24 cellular contexts compared by ENCODE assay signal in the genomic region with DNA sequence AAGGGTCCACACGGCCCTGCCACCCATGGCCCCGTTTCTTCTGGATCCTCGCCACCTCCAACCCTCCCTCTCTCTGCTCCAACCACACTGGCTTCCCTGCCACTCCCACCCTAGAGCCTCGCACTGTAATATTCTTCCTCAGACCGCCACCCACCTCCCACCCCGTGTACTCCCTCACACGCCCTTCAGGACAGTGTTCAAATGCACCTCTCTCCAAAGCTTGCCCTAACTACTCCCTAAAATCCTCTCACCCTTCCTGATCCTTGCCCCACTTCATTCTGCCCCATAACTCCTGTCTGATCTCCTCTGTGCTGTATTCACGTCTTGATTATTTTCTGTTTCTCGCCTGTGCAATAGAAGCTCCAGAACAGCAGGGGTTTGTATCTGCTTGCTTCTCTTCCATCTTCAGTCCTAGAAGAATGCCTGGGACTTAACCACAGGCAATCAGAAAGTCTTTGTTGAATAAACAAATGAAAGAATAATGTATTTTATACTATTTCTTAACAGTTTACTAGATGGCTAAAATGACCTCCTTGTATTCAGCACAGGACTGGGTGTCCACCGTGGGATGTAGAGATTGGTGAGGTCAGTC. TPM values are rescaled to one million over a fixed set of nuclear protein-coding genes. Genes with fewer than 3 reads are reported as not detected.
DNase-seq lines count a peak whose midpoint lies in the region; ATAC-seq and TF ChIP-seq lines count a peak whose summit lies in the region.
"Had no signal": no experiment of that assay in that cellular context is flagged by ENCODE, and none has a peak within 500 bp of the region (broad histone marks: within the 10 kb centered on the region; RNA-seq: fewer than 3 reads in every experiment).

No MANE protein-coding gene starts in this region.

- no peak overlapping the region; the same call in 1 of the 2 replicates for H3K4ac ChIP-seq in IMR-90 (ENCODE audit: low read depth, low read length)

- H3K27ac Mint-ChIP-seq in brain: peak overlapping the region in 3 of 5 experiments; percentile 47 to 92 (median 87)
- no peak overlapping the region for H3K27ac Mint-ChIP-seq in activated CD4-positive, alpha-beta memory T cell treated with anti-CD3 and anti-CD28 coated beads for 36 hours
- H3K27ac Mint-ChIP-seq: activated CD4-positive, alpha-beta T cell treated with anti-CD3 and anti-CD28 coated beads, Interleukin-2, amount 10 ng/mL, durations not matched to agents 24 days and 14 days; activated naive CD4-positive, alpha-beta T cell treated with anti-CD3 and anti-CD28 coated beads, Interleukin-2, amount 10 ng/mL, durations not matched to agents 7 days and 5 days; activated T-cell treated with anti-CD3 and anti-CD28 coated beads, Interleukin-2, amount 50 U/mL, for 72 hours; CD4-positive, alpha-beta T cell; endodermal cell; memory B cell had no signal

- no peak for TF ChIP-seq CTCF in IMR-90 (conservative IDR thresholded peaks at IDR 0.05; ENCODE audit: low read depth, low read length)
- TF ChIP-seq CTCF in brain (conservative IDR thresholded peaks at IDR 0.05): no peak
- no peak for TF ChIP-seq CTCF in fibroblast of pulmonary artery (IDR thresholded peaks at IDR 0.05; ENCODE audit: low read length, missing control alignments)
- no peak for TF ChIP-seq CTCF in PC-9 (conservative IDR thresholded peaks at IDR 0.05)

- peak overlapping the region; percentile 45 for H2BK5ac ChIP-seq in IMR-90 (ENCODE audit: low read depth, low read length, poor library complexity, severe bottlenecking)

- BruUV-seq in IMR-90 (replicated peaks; lab: Mats Ljungman, UMichigan) (no TSS peak), PC-9 (replicated peaks; lab: Mats Ljungman, UMichigan) (no TSS peak)

- H3K36me3 Mint-ChIP-seq in brain: no peaks in the 10 kb centered on the region
- no peaks in the 10 kb centered on the region for H3K36me3 Mint-ChIP-seq in activated CD4-positive, alpha-beta memory T cell treated with anti-CD3 and anti-CD28 coated beads for 36 hours
- H3K36me3 Mint-ChIP-seq: activated naive CD4-positive, alpha-beta T cell treated with anti-CD3 and anti-CD28 coated beads, Interleukin-2, amount 10 ng/mL, durations not matched to agents 7 days and 5 days; memory B cell; naive B cell had no signal

- H3K4me1 Mint-ChIP-seq in brain: peaks cover 76% of the 10 kb centered on the region
- no peaks in the 10 kb centered on the region for H3K4me1 Mint-ChIP-seq in activated CD4-positive, alpha-beta memory T cell treated with anti-CD3 and anti-CD28 coated beads for 36 hours (ENCODE audit: low read depth)
- H3K4me1 Mint-ChIP-seq: activated CD4-positive, alpha-beta T cell treated with anti-CD3 and anti-CD28 coated beads, Interleukin-2, amount 10 ng/mL, durations not matched to agents 24 days and 14 days; activated naive CD4-positive, alpha-beta T cell treated with anti-CD3 and anti-CD28 coated beads, Interleukin-2, amount 10 ng/mL, durations not matched to agents 7 days and 5 days had no signal

- dilution Hi-C loops in IMR-90 (cut with HindIII; ENCODE audit: low sequenced_read_pairs, unreplicated experiment): no loop called here

- POLR2A ChIA-PET in IMR-90 (lab: Charles Lee; ENCODE audit: unreplicated experiment): no interaction called here
- POLR2A ChIA-PET in PC-9 (lab: Charles Lee; ENCODE audit: unreplicated experiment): no interaction called here
- POLR2A ChIA-PET in activated CD4-positive, alpha-beta memory T cell treated with anti-CD3 and anti-CD28 coated beads for 36 hours (lab: Charles Lee): no interaction called here

- peaks cover 9% of the 10 kb centered on the region for H3K4me1 ChIP-seq in IMR-90 (ENCODE audit: control insufficient read depth, insufficient read depth, low read length)
- H3K4me1 ChIP-seq in PC-9 (replicated peaks; ENCODE audit: insufficient read depth): no peaks in the 10 kb centered on the region
- H3K4me1 ChIP-seq: psoas muscle had no signal

- H3K4me3 Mint-ChIP-seq in brain: peak overlapping the region in 1 of 5 experiments; percentile 2
- H3K4me3 Mint-ChIP-seq in activated CD4-positive, alpha-beta memory T cell treated with anti-CD3 and anti-CD28 coated beads for 36 hours: no peak overlapping the region
- H3K4me3 Mint-ChIP-seq: activated CD4-positive, alpha-beta T cell treated with anti-CD3 and anti-CD28 coated beads, Interleukin-2, amount 10 ng/mL, durations not matched to agents 24 days and 14 days; activated naive CD4-positive, alpha-beta T cell treated with anti-CD3 and anti-CD28 coated beads, Interleukin-2, amount 10 ng/mL, durations not matched to agents 7 days and 5 days; activated T-cell treated with anti-CD3 and anti-CD28 coated beads, Interleukin-2, amount 50 U/mL, for 72 hours; CD4-positive, alpha-beta T cell; endodermal cell; memory B cell; naive B cell had no signal

- H3K27ac ChIP-seq in IMR-90 (ENCODE audit: insufficient read depth, low read length) (no peak overlapping the region), temporal lobe (ENCODE audit: low read depth, low read length) (peak overlapping the region; percentile 31), PC-9 (no peak overlapping the region)
- H3K27ac ChIP-seq: psoas muscle, WERI-Rb-1 had no signal

- H4K91ac ChIP-seq in IMR-90 (ENCODE audit: insufficient read depth, low read depth, low read length): no peak overlapping the region; the same call in 1 of the 2 replicates

- no peak overlapping the region for H3K56ac ChIP-seq in IMR-90 (ENCODE audit: extremely low read depth, insufficient read depth, low read length)

- peak overlapping the region; percentile 23; the same call in 1 of the 2 replicates for H2AK5ac ChIP-seq in IMR-90 (ENCODE audit: low read depth, low read length)

- 0 out of 2 replicates have a peak overlapping the region, but pooled peaks have one; percentile 73 for H3K14ac ChIP-seq in IMR-90 (replicated peaks; ENCODE audit: low read depth, low read length)

- H3F3A ChIP-seq in PC-9 (ENCODE audit: insufficient read depth, low read depth): no peaks in the 10 kb centered on the region

- peaks cover 7% of the 10 kb centered on the region; the same call in 1 of the 2 replicates for H3K9me1 ChIP-seq in IMR-90 (ENCODE audit: insufficient read depth, low read length)

- H3K4me3 ChIP-seq in IMR-90 (ENCODE audit: insufficient read depth, low read depth, low read length) (no peak overlapping the region), fibroblast of pulmonary artery (replicated peaks; ENCODE audit: low read depth, low read length) (peak overlapping the region; percentile 28), PC-9 (no peak overlapping the region)
- H3K4me3 ChIP-seq: psoas muscle, skin epidermis had no signal

- H2BK20ac ChIP-seq in IMR-90 (ENCODE audit: low read depth, low read length): no peak overlapping the region

- intact Hi-C loops in IMR-90 (cut with micrococcal nuclease) (no loop called here), PC-9 (cut with micrococcal nuclease; ENCODE audit: unreplicated experiment) (no loop called here)
- intact Hi-C loops in activated CD4-positive, alpha-beta memory T cell treated with anti-CD3 and anti-CD28 coated beads for 36 hours (cut with micrococcal nuclease): no loop called here

- H4K20me1 ChIP-seq in IMR-90 (ENCODE audit: insufficient read depth, low read length): peaks cover 33% of the 10 kb centered on the region; the same call in 1 of the 2 replicates
- no peaks in the 10 kb centered on the region for H4K20me1 ChIP-seq in PC-9 (ENCODE audit: insufficient read depth)

- 0 out of 2 replicates have a peak overlapping the region, but pooled peaks have one; percentile 19 for H2BK120ac ChIP-seq in IMR-90 (ENCODE audit: low read depth, low read length)

- H4K8ac ChIP-seq in IMR-90 (ENCODE audit: low read depth in 2 of 2, low read length in 2 of 2): no peak overlapping the region

- TF ChIP-seq POLR2A in IMR-90 (IDR thresholded peaks at IDR 0.05; ENCODE audit: low read depth, low read length): no peak

- in situ Hi-C loops in IMR-90 (cut with MboI; ENCODE audit: low sequenced_read_pairs): no loop called here

- DNase-seq in IMR-90 (no peak), fibroblast of pulmonary artery (ENCODE audit: low read depth) (no peak), PC-9 (no peak), OCI-M1 (lab: John Stamatoyannopoulos, UW) (no peak)
- DNase-seq in activated CD4-positive, alpha-beta memory T cell treated with anti-CD3 and anti-CD28 coated beads for 36 hours: no peak
- DNase-seq: activated CD4-positive, alpha-beta T cell treated with anti-CD3 and anti-CD28 coated beads, Interleukin-2, amount 10 ng/mL, durations not matched to agents 24 days and 14 days; activated naive CD4-positive, alpha-beta T cell treated with anti-CD3 and anti-CD28 coated beads, Interleukin-2, amount 10 ng/mL, durations not matched to agents 7 days and 5 days; activated T-cell treated with anti-CD3 and anti-CD28 coated beads, Interleukin-2, amount 50 U/mL, for 72 hours; CD4-positive, alpha-beta T cell; cerebellar nuclear complex; endodermal cell; naive B cell; NCI-H1105 treated with DMSO at 0.1 percent for 48 hours; NCI-H2081 treated with DMSO at 0.1 percent for 48 hours; NCI-H345; NCI-H774; psoas muscle; stimulated activated CD4-positive, alpha-beta T cell treated with anti-CD3 and anti-CD28 coated beads, Interleukin-2, amount 100 ng/mL, for 24 hours; WERI-Rb-1 had no signal

- peak; percentile 41 for ATAC-seq in IMR-90 (ENCODE audit: low read depth)
- ATAC-seq: activated T-cell treated with anti-CD3 and anti-CD28 coated beads, Interleukin-2, amount 50 U/mL, for 72 hours; HCT116; psoas muscle had no signal

- peak overlapping the region; percentile 74 for H3K4me2 ChIP-seq in IMR-90 (ENCODE audit: low read depth, low read length)
- no peak overlapping the region for H3K4me2 ChIP-seq in PC-9

- no peak overlapping the region for H2AFZ ChIP-seq in IMR-90 (replicated peaks; ENCODE audit: low read length, poor library complexity)
- H2AFZ ChIP-seq in PC-9: no peak overlapping the region

- peak overlapping the region; percentile 58; the same call in 1 of the 2 replicates for H3K23ac ChIP-seq in IMR-90 (ENCODE audit: low read depth, low read length)

- H3K27me3 Mint-ChIP-seq in brain: peaks cover 6% of the 10 kb centered on the region
- H3K27me3 Mint-ChIP-seq in activated CD4-positive, alpha-beta memory T cell treated with anti-CD3 and anti-CD28 coated beads for 36 hours: peaks cover 2% of the 10 kb centered on the region
- H3K27me3 Mint-ChIP-seq: activated CD4-positive, alpha-beta T cell treated with anti-CD3 and anti-CD28 coated beads, Interleukin-2, amount 10 ng/mL, durations not matched to agents 24 days and 14 days had no signal

- H3K18ac ChIP-seq in IMR-90 (ENCODE audit: low read depth, low read length): 0 out of 2 replicates have a peak overlapping the region, but pooled peaks have one; percentile 39

- H2AK9ac ChIP-seq in IMR-90 (replicated peaks; ENCODE audit: low read depth, low read length, poor library complexity): no peak overlapping the region

- H3K27me3 ChIP-seq in IMR-90 (ENCODE audit: control insufficient read depth, insufficient read depth, low read length) (no peaks in the 10 kb centered on the region), PC-9 (ENCODE audit: insufficient read depth, low read depth) (peaks cover 40% of the 10 kb centered on the region)

- CTCF ChIA-PET in IMR-90 (lab: Yijun Ruan, JAX) (no interaction called here), PC-9 (lab: Charles Lee) (no interaction called here)
- CTCF ChIA-PET in activated CD4-positive, alpha-beta memory T cell treated with anti-CD3 and anti-CD28 coated beads for 36 hours (lab: Charles Lee): no interaction called here

- H3K36me3 ChIP-seq in IMR-90 (ENCODE audit: control insufficient read depth, insufficient read depth, low read length) (no peaks in the 10 kb centered on the region), PC-9 (ENCODE audit: low read depth) (no peaks in the 10 kb centered on the region)
- H3K36me3 ChIP-seq: WERI-Rb-1 had no signal

- H3K9me3 ChIP-seq in IMR-90 (ENCODE audit: control insufficient read depth, insufficient read depth, low read length): no peaks in the 10 kb centered on the region
- no peaks in the 10 kb centered on the region for H3K9me3 ChIP-seq in PC-9 (ENCODE audit: insufficient read depth, low read depth)
- H3K9me3 ChIP-seq: psoas muscle had no signal

- H4K5ac ChIP-seq in IMR-90 (ENCODE audit: low read depth, low read length): no peak overlapping the region

- no peak overlapping the region for H3K9ac ChIP-seq in IMR-90 (ENCODE audit: low read depth, low read length)

- H3K79me1 ChIP-seq in IMR-90 (ENCODE audit: low read depth in 1 of 2, low read length in 2 of 2): peaks cover 7 to 53% of the 10 kb centered on the region in 2 experiments

- H3K79me2 ChIP-seq in PC-9 (ENCODE audit: low read depth): no peaks in the 10 kb centered on the region

- TF ChIP-seq RAD21 in IMR-90 (IDR thresholded peaks at IDR 0.05; ENCODE audit: low read length): no peak

- 0 out of 2 replicates have a peak, but pooled peaks cover 3% of the 10 kb centered on the region for H3K9me2 ChIP-seq in PC-9 (ENCODE audit: insufficient read depth)

- H2BK15ac ChIP-seq in IMR-90 (ENCODE audit: low read depth, low read length): no peak overlapping the region

- H3K9me3 Mint-ChIP-seq in brain: no peaks in the 10 kb centered on the region
- no peaks in the 10 kb centered on the region for H3K9me3 Mint-ChIP-seq in activated CD4-positive, alpha-beta memory T cell treated with anti-CD3 and anti-CD28 coated beads for 36 hours
- H3K9me3 Mint-ChIP-seq: activated CD4-positive, alpha-beta T cell treated with anti-CD3 and anti-CD28 coated beads, Interleukin-2, amount 10 ng/mL, durations not matched to agents 24 days and 14 days; activated naive CD4-positive, alpha-beta T cell treated with anti-CD3 and anti-CD28 coated beads, Interleukin-2, amount 10 ng/mL, durations not matched to agents 7 days and 5 days; activated T-cell treated with anti-CD3 and anti-CD28 coated beads, Interleukin-2, amount 50 U/mL, for 72 hours; CD4-positive, alpha-beta T cell; endodermal cell; memory B cell had no signal

- 79% methylated on average over 6 of the region's 10 CpGs; no CpG with 5 or more reads in 1 of the 2 experiments for WGBS in IMR-90 (ENCODE audit: extremely low coverage in 2 of 2, insufficient read length in 1 of 2), 2 experiments

RNA-seq across cellular contexts. Expression of gene EPB41L3, which starts 25.5 kb away (rescaled TPM):
- total RNA-seq in IMR-90 (2012; rRNA removed): 70.3 and 90.5 TPM in 2 replicates
- polyA plus RNA-seq in IMR-90 (2012; rRNA removed): 36.6 and 39.9 TPM in 2 replicates
- polyA plus RNA-seq in IMR-90 (2012; cell fraction: cytosol; rRNA removed): 22.8 and 27.2 TPM in 2 replicates
- polyA plus RNA-seq in IMR-90 (2012; cell fraction: nucleus; rRNA removed; ENCODE audit: low replicate concordance): 18.8 and 44.4 TPM in 2 replicates
- 83.1 TPM for polyA plus RNA-seq in brain (ENCODE audit: insufficient read depth, low read depth, low replicate concordance)
- total RNA-seq in temporal lobe: 39.3 TPM
- not detected in 2 replicates for total RNA-seq in PC-9 (2021)
- total RNA-seq in activated CD4-positive, alpha-beta memory T cell treated with anti-CD3 and anti-CD28 coated beads for 36 hours: under 1 TPM; 0.77 to 0.88 TPM

Comparison
In these comparisons a context has a peak if more than half of its experiments do, and no peak if none do; other contexts are left out.
1. RNA of gene EPB41L3, which starts 25.5 kb away (total RNA-seq): 70.3 to 90.5 TPM in IMR-90 and 39.3 TPM in temporal lobe (single experiment); 0.77 to 0.88 TPM in activated CD4-positive, alpha-beta memory T cell treated with anti-CD3 and anti-CD28 coated beads for 36 hours and not detected in PC-9; every median in the first group is over 10 times any median in the second.